15 cellular contexts compared by ENCODE assay signal in the genomic region with DNA sequence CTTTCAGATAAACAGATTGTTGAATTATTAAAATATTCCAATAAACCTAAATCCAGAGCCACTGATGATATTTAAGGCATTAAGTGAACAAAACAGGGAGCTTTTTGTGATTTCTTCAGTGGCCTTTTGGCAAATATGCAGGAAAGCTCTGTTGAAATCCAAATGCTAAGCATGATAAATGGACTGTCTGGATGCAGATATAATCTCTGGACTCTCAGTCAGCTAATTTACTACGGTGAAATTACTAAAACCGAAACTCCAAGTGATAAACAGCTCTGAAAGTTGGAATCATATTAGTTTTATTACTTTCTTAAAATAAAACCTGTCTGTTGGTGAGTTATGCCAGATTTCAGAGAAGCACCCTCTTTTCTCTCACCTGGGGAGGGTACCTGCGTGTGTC.
A peak's percentile ranks its signal among the peaks of the same experiment; 100 is the strongest.
DNase-seq lines count a peak whose midpoint lies in the region; ATAC-seq and TF ChIP-seq lines count a peak whose summit lies in the region.
"Had no signal": no experiment of that assay in that cellular context is flagged by ENCODE, and none has a peak within 500 bp of the region (broad histone marks: within the 10 kb centered on the region; RNA-seq: fewer than 3 reads in every experiment).

No MANE protein-coding gene starts in this region.

- H3K9me3 ChIP-seq in adipocyte (ENCODE audit: control insufficient read depth, low read length) (no peaks in the 10 kb centered on the region), body of pancreas (no peaks in the 10 kb centered on the region), parathyroid adenoma (ENCODE audit: control insufficient read depth, low read length) (no peaks in the 10 kb centered on the region)
- H3K9me3 ChIP-seq: BLaER1 treated with 17β-estradiol and CSF1 and Interleukin-3, amounts not matched to agents 10 nM and 100 nM; Caco-2 had no signal

- no peak overlapping the region for H2AFZ ChIP-seq in parathyroid adenoma

- H3K4me2 ChIP-seq in parathyroid adenoma (ENCODE audit: low read length): peak overlapping the region; percentile 7
- H3K4me2 ChIP-seq: BLaER1 treated with 17β-estradiol and CSF1 and Interleukin-3, amounts not matched to agents 10 nM and 100 nM had no signal

- H3K4me3 ChIP-seq in adipocyte (ENCODE audit: low read length) (peak overlapping the region; percentile 50), body of pancreas (no peak overlapping the region), parathyroid adenoma (ENCODE audit: low read depth, low read length) (no peak overlapping the region)
- H3K4me3 ChIP-seq: BLaER1 treated with 17β-estradiol and CSF1 and Interleukin-3, amounts not matched to agents 10 nM and 100 nM had no signal

- H3K27me3 ChIP-seq in adipocyte (replicated peaks; ENCODE audit: control insufficient read depth, insufficient read depth, low read length) (peaks cover 5% of the 10 kb centered on the region), body of pancreas (no peaks in the 10 kb centered on the region), parathyroid adenoma (ENCODE audit: control insufficient read depth, insufficient read depth, low read length) (no peaks in the 10 kb centered on the region)
- H3K27me3 ChIP-seq: BLaER1 treated with 17β-estradiol and CSF1 and Interleukin-3, amounts not matched to agents 10 nM and 100 nM had no signal

- WGBS in body of pancreas, 2 donors: 36 to 44% methylated on average over 3 of the region's 3 CpGs

- DNase-seq in adipocyte (ENCODE audit: low read depth) (no peak), body of pancreas (no peak), caudate nucleus (lab: John Stamatoyannopoulos, UW) (no peak), GM20000 (ENCODE audit: low spot score) (no peak), COLO668 (lab: John Stamatoyannopoulos, UW; ENCODE audit: unreplicated experiment) (no peak)
- DNase-seq: Caco-2; CD8-positive, alpha-beta memory T cell; GOT3; H7; HFFc6 had no signal

- TF ChIP-seq POLR2A in body of pancreas (IDR thresholded peaks at IDR 0.05): no peak

- H3K79me2 ChIP-seq in parathyroid adenoma: no peaks in the 10 kb centered on the region

- H3K36me3 ChIP-seq in adipocyte (ENCODE audit: control insufficient read depth, insufficient read depth, low read length, severe bottlenecking) (no peaks in the 10 kb centered on the region), body of pancreas (replicated peaks in 1 of 2; ENCODE audit: insufficient read depth in 1 of 2, low read depth in 2 of 2) (no peaks in the 10 kb centered on the region), parathyroid adenoma (ENCODE audit: control insufficient read depth, insufficient read depth, low read length) (no peaks in the 10 kb centered on the region)
- H3K36me3 ChIP-seq: BLaER1 treated with 17β-estradiol and CSF1 and Interleukin-3, amounts not matched to agents 10 nM and 100 nM had no signal

- H3K27ac ChIP-seq in body of pancreas: no peak overlapping the region
- no peak overlapping the region for H3K27ac ChIP-seq in parathyroid adenoma
- H3K27ac ChIP-seq in caudate nucleus (ENCODE audit: low read depth, low read length): no peak overlapping the region
- H3K27ac ChIP-seq: BLaER1 treated with 17β-estradiol and CSF1 and Interleukin-3, amounts not matched to agents 10 nM and 100 nM had no signal

- intact Hi-C loops in body of pancreas (cut with DNase I): no loop called here

- H3K4me1 ChIP-seq in adipocyte (ENCODE audit: control insufficient read depth, insufficient read depth, low read length) (peaks cover 5% of the 10 kb centered on the region), body of pancreas (peaks cover 3% of the 10 kb centered on the region), parathyroid adenoma (peaks cover 5% of the 10 kb centered on the region)
- H3K4me1 ChIP-seq: Caco-2 had no signal

- TF ChIP-seq CTCF in body of pancreas (IDR thresholded peaks at IDR 0.05): no peak
- no peak for TF ChIP-seq CTCF in parathyroid adenoma (IDR thresholded peaks at IDR 0.05)
- TF ChIP-seq CTCF in GM20000 (IDR thresholded peaks at IDR 0.05; ENCODE audit: extremely low read depth, missing control alignments): no peak

- H3K9ac ChIP-seq in adipocyte (ENCODE audit: low read length) (no peak overlapping the region), parathyroid adenoma (no peak overlapping the region)
- H3K9ac ChIP-seq: BLaER1 treated with 17β-estradiol and CSF1 and Interleukin-3, amounts not matched to agents 10 nM and 100 nM had no signal

- ATAC-seq in HG03432 (IDR thresholded peaks at IDR 0.05; ENCODE audit: unreplicated experiment) (peak; percentile 51), body of pancreas (peak; percentile 45), HG02678 (IDR thresholded peaks at IDR 0.05; ENCODE audit: unreplicated experiment) (no peak)
- ATAC-seq: HCT116 had no signal
